ENCODE assay signal across 11 cellular contexts in the genomic region with DNA sequence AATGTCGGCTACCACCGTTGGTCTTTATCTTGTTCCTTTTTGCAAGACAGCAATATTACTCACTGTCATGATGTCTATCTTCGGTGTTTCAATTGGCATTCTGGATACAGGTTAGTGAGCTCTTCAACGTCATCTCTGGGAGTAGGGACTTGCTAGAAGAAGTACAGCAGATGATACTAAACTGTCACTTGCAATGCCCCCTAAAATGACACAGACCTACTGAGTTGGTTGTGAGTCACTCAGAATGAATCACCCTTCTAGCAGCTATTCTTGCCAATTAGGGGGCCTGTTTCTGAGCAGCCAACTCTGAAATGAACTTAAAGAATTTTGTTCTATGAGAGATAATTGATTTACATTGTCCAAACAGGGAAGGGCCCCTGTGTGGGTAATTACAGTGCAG.
DNase-seq lines count a peak whose midpoint lies in the region; FAIRE-seq and TF ChIP-seq lines count a peak whose summit lies in the region.
"Had no signal": no experiment of that assay in that cellular context is flagged by ENCODE, and none has a peak within 500 bp of the region (broad histone marks: within the 10 kb centered on the region; RNA-seq: fewer than 3 reads in every experiment).

No MANE protein-coding gene starts in this region.

- no peak overlapping the region for H2BK15ac ChIP-seq in neuronal stem cell (ENCODE audit: low read length)

- H2AK5ac ChIP-seq in neuronal stem cell (ENCODE audit: low read depth, low read length), result no peak overlapping the region

- H3K4me2 ChIP-seq in fibroblast of lung (ENCODE audit: extremely low read depth, insufficient read depth, low read length) (peak overlapping the region; percentile 19), neuronal stem cell (ENCODE audit: insufficient read depth, low read length, poor library complexity, severe bottlenecking) (no peak overlapping the region)

- H3K9me3 ChIP-seq in fibroblast of lung (ENCODE audit: control insufficient read depth, insufficient read depth, low read depth, low read length) (no peaks in the 10 kb centered on the region), small intestine (ENCODE audit: control insufficient read depth, low read depth) (no peaks in the 10 kb centered on the region), neuronal stem cell (replicated peaks in 1 of 2; ENCODE audit: control insufficient read depth in 2 of 2, insufficient read depth in 1 of 2, low read depth in 1 of 2, low read length in 2 of 2) (no peaks in the 10 kb centered on the region)

- DNase-seq in stimulated activated CD4-positive, alpha-beta T cell treated with anti-CD3 and anti-CD28 coated beads, Interleukin-4, amount 100 ng/mL, for 24 hours, result peak; percentile 19
- DNase-seq in stimulated activated CD4-positive, alpha-beta T cell treated with anti-CD3 and anti-CD28 coated beads, Interleukin-12 subunit alpha, Interleukin-12 subunit beta, amount 100 ng/mL, for 4 hours, result no peak
- peak; percentile 60 for DNase-seq in SK-N-DZ (ENCODE audit: low spot score)
- peak; percentile 65 to 81 for DNase-seq in fibroblast of lung (ENCODE audit: low read depth in 2 of 2)
- DNase-seq in urothelium cell line (ENCODE audit: low spot score), result peak; percentile 17
- no peak for DNase-seq in small intestine
- no peak for DNase-seq in GM19238 (ENCODE audit: insufficient read length, low spot score)
- DNase-seq in neuronal stem cell (ENCODE audit: low spot score), result no peak
- DNase-seq: activated CD8-positive, alpha-beta memory T cell treated with anti-CD3 and anti-CD28 coated beads for 24 hours; cortex of kidney; NCI-H1694 treated with DMSO at 0.1 percent for 48 hours had no signal

- H3K23ac ChIP-seq in neuronal stem cell (ENCODE audit: low read depth, low read length, poor library complexity), result no peak overlapping the region

- H4K91ac ChIP-seq in neuronal stem cell (ENCODE audit: low read depth, low read length, poor library complexity), result no peak overlapping the region

- peaks cover 3% of the 10 kb centered on the region for H3K79me1 ChIP-seq in neuronal stem cell (ENCODE audit: low read depth, low read length)

- FAIRE-seq in urothelium cell line (lab: Jason Lieb, UNC) (no peak), small intestine (lab: Jason Lieb, UNC) (no peak)

- no peak overlapping the region for H3K18ac ChIP-seq in neuronal stem cell (ENCODE audit: low read length)

- no peak overlapping the region for H2BK120ac ChIP-seq in neuronal stem cell (ENCODE audit: low read depth, low read length)

- H3K79me2 ChIP-seq in fibroblast of lung (ENCODE audit: control insufficient read depth, insufficient read depth, low read length), result peaks cover 6% of the 10 kb centered on the region

- H4K8ac ChIP-seq in neuronal stem cell (ENCODE audit: low read depth, low read length), result no peak overlapping the region

- H3K36me3 ChIP-seq in fibroblast of lung (ENCODE audit: control insufficient read depth, insufficient read depth, low read length) (peaks cover 3% of the 10 kb centered on the region), small intestine (ENCODE audit: control insufficient read depth in 2 of 2, insufficient read depth in 2 of 2, low read length in 2 of 2) (peaks cover 5 to 10% of the 10 kb centered on the region in 2 donors), neuronal stem cell (replicated peaks in 1 of 2; ENCODE audit: control insufficient read depth in 2 of 2, insufficient read depth in 2 of 2, low read length in 2 of 2) (peaks cover 16 to 61% of the 10 kb centered on the region in 2 donors)

- no peak overlapping the region for H3K27ac ChIP-seq in fibroblast of lung (ENCODE audit: insufficient read depth, low read length)
- no peak overlapping the region for H3K27ac ChIP-seq in small intestine (ENCODE audit: low read depth in 1 of 2, low read length in 1 of 2)
- no peak overlapping the region for H3K27ac ChIP-seq in neuronal stem cell (replicated peaks; ENCODE audit: low read length)

- no peak overlapping the region for H3K4me3 ChIP-seq in fibroblast of lung (replicated peaks in 1 of 4; ENCODE audit: control extremely low read depth in 1 of 4, insufficient read depth in 1 of 4, low read depth in 3 of 4, low read length in 4 of 4)
- H3K4me3 ChIP-seq in small intestine (ENCODE audit: low read depth in 1 of 2, low read length in 2 of 2), result no peak overlapping the region
- H3K4me3 ChIP-seq in neuronal stem cell (ENCODE audit: low read length in 2 of 2), result no peak overlapping the region

- no peaks in the 10 kb centered on the region for H4K20me1 ChIP-seq in fibroblast of lung (ENCODE audit: control insufficient read depth, extremely low read depth, insufficient read depth, low read length)

- H2BK12ac ChIP-seq in neuronal stem cell (ENCODE audit: low read length), result no peak overlapping the region

- no peak overlapping the region for H2AFZ ChIP-seq in fibroblast of lung (ENCODE audit: low read length)
- no peak overlapping the region for H2AFZ ChIP-seq in neuronal stem cell (ENCODE audit: low read length)

- H3K27me3 ChIP-seq in fibroblast of lung (ENCODE audit: control insufficient read depth, insufficient read depth, low read length) (no peaks in the 10 kb centered on the region), small intestine (ENCODE audit: control insufficient read depth in 2 of 2, insufficient read depth in 2 of 2, low read length in 2 of 2) (no peaks in the 10 kb centered on the region), neuronal stem cell (ENCODE audit: control insufficient read depth in 3 of 3, insufficient read depth in 3 of 3, low read depth in 1 of 3, low read length in 3 of 3) (no peaks in the 10 kb centered on the region)

- H3K4ac ChIP-seq in neuronal stem cell (ENCODE audit: low read length), result no peak overlapping the region

- WGBS in small intestine, 3 donors, result 90 to 95% (median 94%) methylated on average over 4 of the region's 4 CpGs
- WGBS in neuronal stem cell (ENCODE audit: extremely low coverage in 2 of 2, insufficient read length in 2 of 2, insufficient replicate concordance in 1 of 2), 2 donors, result no CpG with 5 or more reads among the region's 4 CpGs

- H2BK5ac ChIP-seq in neuronal stem cell (ENCODE audit: low read length), result no peak overlapping the region

- H3K9ac ChIP-seq in fibroblast of lung (ENCODE audit: insufficient read depth, low read length), result no peak overlapping the region
- no peak overlapping the region for H3K9ac ChIP-seq in neuronal stem cell (ENCODE audit: low read depth, low read length, poor library complexity)

- TF ChIP-seq CTCF in fibroblast of lung (conservative IDR thresholded peaks at IDR 0.05 in 1 of 2, IDR thresholded peaks at IDR 0.05 in 1 of 2; ENCODE audit: low read depth in 1 of 2, low read length in 2 of 2), result no peak

- no peak overlapping the region for H3K14ac ChIP-seq in neuronal stem cell (ENCODE audit: low read length)

- peaks cover 8% of the 10 kb centered on the region for H3K4me1 ChIP-seq in fibroblast of lung (ENCODE audit: control insufficient read depth, extremely low read depth, insufficient read depth, low read length)
- peaks cover 7 to 9% of the 10 kb centered on the region in 2 donors for H3K4me1 ChIP-seq in small intestine (ENCODE audit: control insufficient read depth in 2 of 2, insufficient read depth in 1 of 2, low read depth in 1 of 2, low read length in 1 of 2)
- H3K4me1 ChIP-seq in neuronal stem cell (ENCODE audit: control insufficient read depth in 2 of 2, insufficient read depth in 1 of 2, low read depth in 1 of 2, low read length in 2 of 2), result peaks cover 0 to 5% of the 10 kb centered on the region in 2 donors

Comparison
In these comparisons a context has a peak if more than half of its experiments do, and no peak if none do; other contexts are left out.
1. DNase-seq: peak in stimulated activated CD4-positive, alpha-beta T cell treated with anti-CD3 and anti-CD28 coated beads, Interleukin-4, amount 100 ng/mL, for 24 hours (single experiment), SK-N-DZ (single experiment), fibroblast of lung (2 of 2) and urothelium cell line (single experiment); none in stimulated activated CD4-positive, alpha-beta T cell treated with anti-CD3 and anti-CD28 coated beads, Interleukin-12 subunit alpha, Interleukin-12 subunit beta, amount 100 ng/mL, for 4 hours (single experiment), small intestine (single experiment), GM19238 (single experiment) and neuronal stem cell (single experiment).